ENCODE assay signal across 17 cellular contexts in the genomic region with DNA sequence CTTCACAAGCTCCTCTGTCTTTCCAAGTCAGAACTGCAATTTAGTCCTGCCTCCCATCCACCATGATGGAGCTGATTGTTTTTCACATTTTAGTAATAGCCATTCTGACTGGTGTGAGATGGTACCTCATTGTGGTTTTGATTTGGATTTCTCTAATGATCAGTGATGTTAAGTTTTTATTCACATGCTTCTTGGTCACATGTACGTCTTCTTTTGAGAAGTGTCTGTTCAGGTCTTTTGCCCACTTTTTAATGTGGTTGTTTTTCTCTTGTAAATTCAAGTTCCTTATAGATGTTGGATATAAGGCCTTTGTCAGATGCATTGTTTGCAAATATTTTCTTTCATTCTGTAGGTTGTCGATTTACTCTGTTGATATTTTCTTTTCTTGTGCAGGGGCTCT. TPM values are rescaled to one million over a fixed set of nuclear protein-coding genes. Genes with fewer than 3 reads are reported as not detected.
DNase-seq lines count a peak whose midpoint lies in the region; ATAC-seq and TF ChIP-seq lines count a peak whose summit lies in the region.
"Had no signal": no experiment of that assay in that cellular context is flagged by ENCODE, and none has a peak within 500 bp of the region (broad histone marks: within the 10 kb centered on the region; RNA-seq: fewer than 3 reads in every experiment).

No MANE protein-coding gene starts in this region.

- H3K4me2 ChIP-seq in HCT116 (ENCODE audit: low read length), result peak overlapping the region; percentile 75
- no peak overlapping the region for H3K4me2 ChIP-seq in mammary epithelial cell (ENCODE audit: insufficient read depth, low read depth, low read length)

- H3K36me3 ChIP-seq in HCT116 (ENCODE audit: control insufficient read depth in 1 of 2, insufficient read depth in 2 of 2, low read length in 2 of 2) (no peaks in the 10 kb centered on the region), mammary epithelial cell (ENCODE audit: insufficient read depth, low read length) (no peaks in the 10 kb centered on the region), psoas muscle (ENCODE audit: insufficient read depth in 1 of 2, low read depth in 1 of 2) (no peaks in the 10 kb centered on the region)

- dilution Hi-C loops in mammary epithelial cell (cut with HindIII; ENCODE audit: low sequenced_read_pairs), result no loop called here

- H3K4me3 ChIP-seq in HCT116 (replicated peaks in 1 of 2; ENCODE audit: low read depth in 1 of 2, low read length in 2 of 2) (no peak overlapping the region), mammary epithelial cell (replicated peaks in 1 of 3; ENCODE audit: insufficient read depth in 1 of 3, low read depth in 2 of 3, low read length in 3 of 3) (no peak overlapping the region), psoas muscle (no peak overlapping the region)
- H3K4me3 ChIP-seq: K562 had no signal

- H3K4me1 ChIP-seq in HCT116 (ENCODE audit: control insufficient read depth in 1 of 2, insufficient read depth in 2 of 2, low read length in 2 of 2) (peaks cover 19 to 42% of the 10 kb centered on the region in 2 experiments), mammary epithelial cell (ENCODE audit: insufficient read depth, low read length) (peaks cover 39% of the 10 kb centered on the region), psoas muscle (no peaks in the 10 kb centered on the region)

- H3K4me3 Mint-ChIP-seq in nephron progenitor cell, result no peak overlapping the region
- H3K4me3 Mint-ChIP-seq: CD14-positive monocyte; CD8-positive, alpha-beta memory T cell had no signal

- H3K9me2 ChIP-seq in HCT116 (ENCODE audit: insufficient read depth), result no peaks in the 10 kb centered on the region

- DNase-seq in Caki2 (ENCODE audit: low read depth) (peak; percentile 20), HCT116 (ENCODE audit: low read depth, low spot score) (no peak), mammary epithelial cell (no peak), nephron progenitor cell (no peak), SIG-M5 treated with dmso at 0.1 percent for 504 hours (lab: John Stamatoyannopoulos, UW; ENCODE audit: unreplicated experiment) (no peak), NCI-H2227 treated with DMSO at 0.1 percent for 48 hours (lab: John Stamatoyannopoulos, UW) (no peak), psoas muscle (no peak)
- DNase-seq: CD8-positive, alpha-beta memory T cell; DMS153; DND-41; GDM1; HCEC 1CT had no signal

- peak overlapping the region; percentile 86; the same call in 1 of the 2 replicates for H3K27ac ChIP-seq in HCT116 (ENCODE audit: low read depth, low read length)
- H3K27ac ChIP-seq in mammary epithelial cell (ENCODE audit: insufficient read depth, low read depth, low read length), result peak overlapping the region; percentile 70
- H3K27ac ChIP-seq in psoas muscle, result no peak overlapping the region
- H3K27ac ChIP-seq: HL-60 had no signal

- POLR2A ChIA-PET in HCT116 (lab: Charles Lee), result interaction anchor here (1.4 to 1.6 kb wide), 2 partner anchors 9 to 10 kb away, joined by 3 to 6 read pairs; no protein-coding TSS in a partner anchor

- H3K27me3 ChIP-seq in HCT116 (ENCODE audit: insufficient read depth, low read length) (no peaks in the 10 kb centered on the region), mammary epithelial cell (ENCODE audit: insufficient read depth, low read length) (no peaks in the 10 kb centered on the region), psoas muscle (ENCODE audit: insufficient read depth in 3 of 3, low read length in 2 of 3) (no peaks in the 10 kb centered on the region)

- no TSS peak for BruUV-seq in HCT116 (replicated peaks; lab: Mats Ljungman, UMichigan)
- BruUV-seq in mammary epithelial cell (replicated peaks; lab: Mats Ljungman, UMichigan), result no TSS peak

- RAD21 ChIA-PET in HCT116 (lab: Charles Lee; ENCODE audit: low non-redundant PET in 1 of 2, low total read pairs in 2 of 2, uncharacterized antibody in 2 of 2, unreplicated experiment in 2 of 2), result no interaction called here

- no peak for ATAC-seq in HCT116
- no peak for ATAC-seq in psoas muscle

- no peak overlapping the region for H2AFZ ChIP-seq in HCT116 (ENCODE audit: low read depth, low read length, poor library complexity, severe bottlenecking)
- peak overlapping the region; percentile 97 for H2AFZ ChIP-seq in mammary epithelial cell (ENCODE audit: low read depth, low read length)

- peaks cover 3% of the 10 kb centered on the region for H3K27me3 Mint-ChIP-seq in nephron progenitor cell (ENCODE audit: low read depth, poor library complexity)
- H3K27me3 Mint-ChIP-seq: CD8-positive, alpha-beta memory T cell had no signal

- H3K27ac Mint-ChIP-seq in nephron progenitor cell, result peak overlapping the region; percentile 23
- H3K27ac Mint-ChIP-seq: CD14-positive monocyte had no signal

- TF ChIP-seq CTCF in HCT116 (IDR thresholded peaks at IDR 0.05 in 2 of 3, conservative IDR thresholded peaks at IDR 0.05 in 1 of 3; ENCODE audit: borderline replicate concordance in 1 of 3, insufficient read depth in 1 of 3, low read depth in 2 of 3, low read length in 2 of 3) (no peak), mammary epithelial cell (conservative IDR thresholded peaks at IDR 0.05 in 1 of 2, IDR thresholded peaks at IDR 0.05 in 1 of 2; ENCODE audit: extremely low read depth in 1 of 2, insufficient read depth in 1 of 2, low read depth in 1 of 2, low read length in 2 of 2) (no peak), nephron progenitor cell (IDR thresholded peaks at IDR 0.05) (no peak), psoas muscle (IDR thresholded peaks at IDR 0.05) (no peak)

- no peak for TF ChIP-seq RAD21 in HCT116 (IDR thresholded peaks at IDR 0.05; ENCODE audit: low read depth)

- H3K9ac ChIP-seq in HCT116 (ENCODE audit: low read length), result peak overlapping the region; percentile 47; the same call in 1 of the 2 replicates
- no peak overlapping the region for H3K9ac ChIP-seq in mammary epithelial cell (ENCODE audit: insufficient read depth, low read length)

- intact Hi-C loops in HCT116 (cut with micrococcal nuclease), result no loop called here
- intact Hi-C loops in mammary epithelial cell (cut with micrococcal nuclease), result no loop called here
- intact Hi-C loops in psoas muscle (cut with DNase I), result no loop called here

- H3K9me3 ChIP-seq in HCT116 (ENCODE audit: control insufficient read depth in 1 of 2, insufficient read depth in 1 of 2, low read depth in 1 of 2, low read length in 2 of 2), result peaks cover 0 to 3% of the 10 kb centered on the region in 2 experiments; a peak in 2 of 4 replicates
- H3K9me3 ChIP-seq in mammary epithelial cell (replicated peaks; ENCODE audit: insufficient read depth, low read length), result peaks cover 3% of the 10 kb centered on the region
- H3K9me3 ChIP-seq in psoas muscle, result no peaks in the 10 kb centered on the region

- H3K79me2 ChIP-seq in HCT116 (ENCODE audit: insufficient read depth, low read length), result no peaks in the 10 kb centered on the region
- no peaks in the 10 kb centered on the region for H3K79me2 ChIP-seq in mammary epithelial cell (ENCODE audit: insufficient read depth, low read length)

- no peaks in the 10 kb centered on the region for H3K4me1 Mint-ChIP-seq in nephron progenitor cell

- peaks cover 52% of the 10 kb centered on the region for H3K36me3 Mint-ChIP-seq in nephron progenitor cell (ENCODE audit: low read depth)

- CTCF ChIA-PET in HCT116 (lab: Charles Lee), result no interaction called here
- CTCF ChIA-PET in mammary epithelial cell (lab: Charles Lee; ENCODE audit: low non-redundant PET), result interaction anchor here (0.7 kb wide), 1 partner anchor 229 kb away, joined by 3 read pairs; no protein-coding TSS in a partner anchor

- H4K20me1 ChIP-seq in HCT116 (ENCODE audit: insufficient read depth), result no peaks in the 10 kb centered on the region
- no peaks in the 10 kb centered on the region for H4K20me1 ChIP-seq in mammary epithelial cell (ENCODE audit: insufficient read depth, low read length)

- no peak for TF ChIP-seq POLR2A in HCT116 (IDR thresholded peaks at IDR 0.05; ENCODE audit: borderline replicate concordance, extremely low read depth, insufficient read depth, insufficient read length)

- in situ Hi-C loops in Caki2 (cut with HindIII; ENCODE audit: low pct_unique_long_range_greater_than_20kb, low sequenced_read_pairs), result no loop called here
- in situ Hi-C loops in mammary epithelial cell (cut with MboI; ENCODE audit: low sequenced_read_pairs in 2 of 2), result no loop called here

- WGBS in mammary epithelial cell (ENCODE audit: low coverage, missing lambda C conversion rate), result 91% methylated on average over 2 of the region's 2 CpGs
- WGBS in psoas muscle, 3 donors, result 99 to 100% (median 99%) methylated on average over 2 of the region's 2 CpGs

- H3K9me3 Mint-ChIP-seq in nephron progenitor cell, result peaks cover 56% of the 10 kb centered on the region

RNA-seq across cellular contexts. Expression of a gene that starts 4.1 kb away (rescaled TPM):
- total RNA-seq in Caki2 (2014; rRNA removed; shearing (Covaris generic); ENCODE audit: low replicate concordance), result not detected in 2 replicates
- total RNA-seq in HCT116 (2021; ENCODE audit: unreplicated experiment), result 1.9 TPM
- 0.14 and 0.35 TPM in 2 replicates for polyA plus RNA-seq in HCT116 (2012)
- 1 to 10 TPM; 1.7 to 5.7 TPM for total RNA-seq in mammary epithelial cell
- polyA plus RNA-seq in mammary epithelial cell, result 0.39 TPM
- not detected for polyA minus RNA-seq in mammary epithelial cell
- under 1 TPM; 0.30 to 0.68 (median 0.59) TPM for total RNA-seq in psoas muscle
- polyA plus RNA-seq in psoas muscle, result under 1 TPM; 0.18 to 0.85 (median 0.66) TPM

RNA-seq across cellular contexts. Expression of a gene that starts 14.1 kb away (rescaled TPM):
- not detected in 2 replicates for total RNA-seq in Caki2 (2014; rRNA removed; shearing (Covaris generic); ENCODE audit: low replicate concordance)
- total RNA-seq in HCT116 (2021; ENCODE audit: unreplicated experiment), result not detected
- 0.19 and 0.40 TPM in 2 replicates for polyA plus RNA-seq in HCT116 (2012)
- not detected for total RNA-seq in mammary epithelial cell
- 0.14 TPM for polyA plus RNA-seq in mammary epithelial cell
- polyA minus RNA-seq in mammary epithelial cell, result not detected
- total RNA-seq in psoas muscle, result not detected
- polyA plus RNA-seq in psoas muscle, result not detected
- total RNA-seq: CD8-positive, alpha-beta memory T cell; H4; K562 had no signal
- polyA plus RNA-seq: CD14-positive monocyte; CD8-positive, alpha-beta memory T cell had no signal

RNA-seq across cellular contexts. Expression of a gene that starts 33.8 kb away (rescaled TPM):
- not detected in 2 replicates for total RNA-seq in Caki2 (2014; rRNA removed; shearing (Covaris generic); ENCODE audit: low replicate concordance)
- total RNA-seq in HCT116 (2021; ENCODE audit: unreplicated experiment) (0.91 TPM), mammary epithelial cell (1 to 10 TPM in 1 of 2 donors, under 1 TPM in 1; 0.42 to 3.3 TPM), psoas muscle (under 1 TPM in 3 of 4 donors, not detected in 1; 0.13 to 0.36 (median 0.28) TPM)
- polyA plus RNA-seq in HCT116 (2012), result 0.05 TPM in 1 of 2 replicates, not detected in the other
- polyA plus RNA-seq in mammary epithelial cell (not detected), psoas muscle (under 1 TPM in 1 of 3 donors, not detected in 2; 0.08 TPM)
- not detected for polyA minus RNA-seq in mammary epithelial cell
- polyA plus RNA-seq: BJ; CD14-positive monocyte; CD8-positive, alpha-beta memory T cell had no signal

RNA-seq across cellular contexts. Expression of a gene that starts 43.5 kb away (rescaled TPM):
- total RNA-seq in Caki2 (2014; rRNA removed; shearing (Covaris generic); ENCODE audit: low replicate concordance), result not detected in 2 replicates
- total RNA-seq in HCT116 (2021; ENCODE audit: unreplicated experiment), result 0.54 TPM
- polyA plus RNA-seq in HCT116 (2012), result not detected in 2 replicates
- 1 to 10 TPM; 1.1 to 6.2 TPM for total RNA-seq in mammary epithelial cell
- polyA plus RNA-seq in mammary epithelial cell, result not detected
- polyA minus RNA-seq in mammary epithelial cell, result not detected
- under 1 TPM in 3 of 4 donors, not detected in 1; 0.29 to 0.99 (median 0.39) TPM for total RNA-seq in psoas muscle
- under 1 TPM in 1 of 3 donors, not detected in 2; 0.14 TPM for polyA plus RNA-seq in psoas muscle
- total RNA-seq: H4 had no signal
- polyA plus RNA-seq: BJ; CD14-positive monocyte; CD8-positive, alpha-beta memory T cell had no signal

RNA-seq across cellular contexts. Expression of a gene that starts 54.9 kb away (rescaled TPM):
- not detected in 2 replicates for total RNA-seq in Caki2 (2014; rRNA removed; shearing (Covaris generic); ENCODE audit: low replicate concordance)
- total RNA-seq in HCT116 (2021; ENCODE audit: unreplicated experiment) (0.76 TPM), mammary epithelial cell (1 to 10 TPM; 1.4 to 5.7 TPM), psoas muscle (under 1 TPM; 0.21 to 0.42 (median 0.25) TPM)
- 0.18 and 0.20 TPM in 2 replicates for polyA plus RNA-seq in HCT116 (2012)
- polyA plus RNA-seq in mammary epithelial cell (0.10 TPM), psoas muscle (under 1 TPM in 2 of 3 donors, not detected in 1; 0.10 to 0.20 TPM)
- polyA minus RNA-seq in mammary epithelial cell, result not detected
- polyA plus RNA-seq: CD14-positive monocyte; CD8-positive, alpha-beta memory T cell had no signal
